Comparison of ENCODE assay signal across 8 cellular contexts in the genomic region with DNA sequence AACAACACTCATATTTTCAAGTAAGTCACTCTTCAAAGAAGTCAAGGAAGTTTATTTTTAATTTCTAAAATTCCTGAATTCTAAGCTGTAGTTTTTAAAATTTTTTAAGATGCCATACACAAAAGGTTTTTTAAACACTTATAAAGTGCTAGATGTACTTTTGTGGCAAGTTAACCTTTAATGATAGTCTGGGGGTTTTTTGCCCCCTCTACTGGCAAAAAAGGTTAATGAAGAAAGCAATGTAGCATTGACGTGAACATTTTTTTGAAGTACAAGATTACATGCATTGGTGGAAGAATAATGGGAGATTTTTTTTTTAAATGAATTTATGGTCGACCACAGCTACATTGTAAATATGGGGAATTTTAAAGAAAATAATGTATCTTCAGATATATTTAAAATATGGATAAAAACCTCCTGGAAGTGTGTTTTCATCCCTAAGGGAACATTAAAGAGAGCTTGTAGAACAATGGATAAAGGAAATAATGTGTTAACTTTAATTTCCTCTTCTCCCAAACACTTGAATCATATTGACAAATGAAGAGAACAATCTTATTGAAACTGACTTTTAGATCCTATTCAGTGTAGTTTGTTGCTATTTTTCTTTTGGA. TPM values are rescaled to one million over a fixed set of nuclear protein-coding genes. Genes with fewer than 3 reads are reported as not detected.
DNase-seq lines count a peak whose midpoint lies in the region; ATAC-seq, FAIRE-seq and TF ChIP-seq lines count a peak whose summit lies in the region.

No MANE protein-coding gene starts in this region.

- H3K9ac ChIP-seq in KMS-11 = no peak overlapping the region

- H3K4me3 Mint-ChIP-seq in activated CD8-positive, alpha-beta T cell treated with anti-CD3 and anti-CD28 coated beads, Interleukin-2, amount 10 ng/mL, durations not matched to agents 7 days and 5 days = no peak overlapping the region
- no peak overlapping the region for H3K4me3 Mint-ChIP-seq in activated T-cell treated with anti-CD3 and anti-CD28 coated beads, Interleukin-2, amount 50 U/mL, for 24 hours

- no peaks in the 10 kb centered on the region for H3K79me2 ChIP-seq in KMS-11 (ENCODE audit: insufficient read depth, low read depth)

- H3K36me3 ChIP-seq in KMS-11 (ENCODE audit: insufficient read depth) = peaks cover 5% of the 10 kb centered on the region; the same call in 1 of the 2 replicates

- CTCF ChIA-PET in activated CD8-positive, alpha-beta T cell treated with anti-CD3 and anti-CD28 coated beads, Interleukin-2, amount 10 ng/mL, durations not matched to agents 7 days and 5 days (lab: Charles Lee) = interaction anchor here (0.8 to 4.4 kb wide), 12 partner anchors 11 to 163 kb away, joined by 3 to 31 read pairs (median 4); a partner anchor contains a TSS

- H2AFZ ChIP-seq in KMS-11 (ENCODE audit: low read depth) = no peak overlapping the region

- TF ChIP-seq CTCF in GM12865 (IDR thresholded peaks at IDR 0.05; ENCODE audit: insufficient read depth, low read depth, low read length, missing control alignments) (peak; percentile 51), KMS-11 (conservative IDR thresholded peaks at IDR 0.05; ENCODE audit: low read depth, low read length) (peak; percentile 78)

- no peak overlapping the region for H3K4me3 ChIP-seq in GM12865 (ENCODE audit: low read depth, low read length)
- H3K4me3 ChIP-seq in KMS-11 (IDR thresholded peaks at IDR 0.05; ENCODE audit: insufficient read depth, low read depth, low read length) = no peak overlapping the region

- peak; percentile 65 for FAIRE-seq in A204.1 (lab: Jason Lieb, UNC)

- no peak overlapping the region for H3K27ac Mint-ChIP-seq in activated CD8-positive, alpha-beta T cell treated with anti-CD3 and anti-CD28 coated beads, Interleukin-2, amount 10 ng/mL, durations not matched to agents 7 days and 5 days
- H3K27ac Mint-ChIP-seq in activated T-cell treated with anti-CD3 and anti-CD28 coated beads, Interleukin-2, amount 50 U/mL, for 24 hours = no peak overlapping the region

- H3K36me3 Mint-ChIP-seq in activated CD8-positive, alpha-beta T cell treated with anti-CD3 and anti-CD28 coated beads, Interleukin-2, amount 10 ng/mL, durations not matched to agents 7 days and 5 days (ENCODE audit: low read depth) = peaks cover 56% of the 10 kb centered on the region
- H3K36me3 Mint-ChIP-seq in activated T-cell treated with anti-CD3 and anti-CD28 coated beads, Interleukin-2, amount 50 U/mL, for 24 hours (ENCODE audit: low read depth) = peaks cover 87% of the 10 kb centered on the region

- H3K4me1 Mint-ChIP-seq in activated CD8-positive, alpha-beta T cell treated with anti-CD3 and anti-CD28 coated beads, Interleukin-2, amount 10 ng/mL, durations not matched to agents 7 days and 5 days (ENCODE audit: low read depth) = peaks cover 22% of the 10 kb centered on the region
- peaks cover 36% of the 10 kb centered on the region for H3K4me1 Mint-ChIP-seq in activated T-cell treated with anti-CD3 and anti-CD28 coated beads, Interleukin-2, amount 50 U/mL, for 24 hours (ENCODE audit: low read depth)

- no peak overlapping the region for H3K4me2 ChIP-seq in KMS-11

- no peaks in the 10 kb centered on the region for H3K9me3 Mint-ChIP-seq in activated CD8-positive, alpha-beta T cell treated with anti-CD3 and anti-CD28 coated beads, Interleukin-2, amount 10 ng/mL, durations not matched to agents 7 days and 5 days (ENCODE audit: insufficient read depth)
- no peaks in the 10 kb centered on the region for H3K9me3 Mint-ChIP-seq in activated T-cell treated with anti-CD3 and anti-CD28 coated beads, Interleukin-2, amount 50 U/mL, for 24 hours

- H3K27ac ChIP-seq in KMS-11 = no peak overlapping the region

- no peak for ATAC-seq in activated CD8-positive, alpha-beta T cell treated with anti-CD3 and anti-CD28 coated beads, Interleukin-2, amount 10 ng/mL, durations not matched to agents 7 days and 5 days
- no peak for ATAC-seq in GM18498 (IDR thresholded peaks at IDR 0.05; ENCODE audit: unreplicated experiment)

- DNase-seq in GM12865 (ENCODE audit: low read depth) = peak; percentile 35
- peak; percentile 29 for DNase-seq in activated CD8-positive, alpha-beta T cell treated with anti-CD3 and anti-CD28 coated beads, Interleukin-2, amount 10 ng/mL, durations not matched to agents 7 days and 5 days
- DNase-seq in iris pigment epithelial cell (ENCODE audit: low read depth) = peak; percentile 43
- no peak for DNase-seq in activated T-cell treated with anti-CD3 and anti-CD28 coated beads, Interleukin-2, amount 50 U/mL, for 24 hours
- DNase-seq in activated CD4-positive, CD25-positive, alpha-beta regulatory T cell (lab: John Stamatoyannopoulos, UW) = no peak

- H3K27me3 Mint-ChIP-seq in activated CD8-positive, alpha-beta T cell treated with anti-CD3 and anti-CD28 coated beads, Interleukin-2, amount 10 ng/mL, durations not matched to agents 7 days and 5 days (ENCODE audit: low read depth) = no peaks in the 10 kb centered on the region
- H3K27me3 Mint-ChIP-seq in activated T-cell treated with anti-CD3 and anti-CD28 coated beads, Interleukin-2, amount 50 U/mL, for 24 hours = no peaks in the 10 kb centered on the region

- POLR2A ChIA-PET in activated CD8-positive, alpha-beta T cell treated with anti-CD3 and anti-CD28 coated beads, Interleukin-2, amount 10 ng/mL, durations not matched to agents 7 days and 5 days (lab: Charles Lee) = no interaction called here

- 0 out of 2 replicates have a peak, but pooled peaks cover 3% of the 10 kb centered on the region for H4K20me1 ChIP-seq in KMS-11 (ENCODE audit: insufficient read depth)

- H3K27me3 ChIP-seq in KMS-11 (ENCODE audit: insufficient read depth, low read depth) = no peaks in the 10 kb centered on the region

- peaks cover 30% of the 10 kb centered on the region for H3K4me1 ChIP-seq in KMS-11 (ENCODE audit: low read depth, poor library complexity, severe bottlenecking)

RNA-seq across cellular contexts. Expression of a gene that starts 12.6 kb away (rescaled TPM):
- 10 to 100 TPM; 53.4 to 63.8 TPM for total RNA-seq in activated CD8-positive, alpha-beta T cell treated with anti-CD3 and anti-CD28 coated beads, Interleukin-2, amount 10 ng/mL, durations not matched to agents 7 days and 5 days

Comparison
In these comparisons a context has a peak if more than half of its experiments do, and no peak if none do; other contexts are left out.
1. DNase-seq: peak in GM12865 (single experiment), activated CD8-positive, alpha-beta T cell treated with anti-CD3 and anti-CD28 coated beads, Interleukin-2, amount 10 ng/mL, durations not matched to agents 7 days and 5 days (single experiment) and iris pigment epithelial cell (single experiment); none in activated T-cell treated with anti-CD3 and anti-CD28 coated beads, Interleukin-2, amount 50 U/mL, for 24 hours (single experiment) and activated CD4-positive, CD25-positive, alpha-beta regulatory T cell (0 of 4).